Comparison of ENCODE assay signal across 33 cellular contexts in genomic region chr18:61159246-61159645, GRCh38.
"Had no signal": no experiment of that assay in that cellular context is flagged by ENCODE, and none has a peak within 500 bp of the region (broad histone marks: within the 10 kb centered on the region; RNA-seq: fewer than 3 reads in every experiment).

No MANE protein-coding gene starts in this region.

- H3K36me3 ChIP-seq: adrenal gland, cardiac muscle cell had no signal

- H3K27ac ChIP-seq: adrenal gland, cardiac muscle cell, VCaP had no signal

- H3K4me1 ChIP-seq: adrenal gland had no signal

- H3K27me3 ChIP-seq: adrenal gland, cardiac muscle cell had no signal

- H3K4me3 ChIP-seq: adrenal gland, cardiac muscle cell had no signal

- H3K9me3 ChIP-seq: adrenal gland had no signal

- H3K27ac Mint-ChIP-seq: activated CD4-positive, alpha-beta memory T cell treated with anti-CD3 and anti-CD28 coated beads, Interleukin-2, amount 10 ng/mL, durations not matched to agents 7 days and 5 days; activated CD4-positive, alpha-beta T cell treated with anti-CD3 and anti-CD28 coated beads for 36 hours; activated CD4-positive, alpha-beta T cell treated with anti-CD3 and anti-CD28 coated beads, Interleukin-2, amount 10 ng/mL, durations not matched to agents 7 days and 5 days; activated CD8-positive, alpha-beta memory T cell treated with anti-CD3 and anti-CD28 coated beads, Interleukin-2, amount 10 ng/mL, durations not matched to agents 7 days and 5 days; activated CD8-positive, alpha-beta T cell treated with anti-CD3 and anti-CD28 coated beads, Interleukin-2, amount 10 ng/mL, durations not matched to agents 7 days and 5 days; activated naive CD4-positive, alpha-beta T cell treated with anti-CD3 and anti-CD28 coated beads, Interleukin-2, amount 10 ng/mL, durations not matched to agents 7 days and 5 days; activated naive CD4-positive, alpha-beta T cell treated with anti-CD3 and anti-CD28 coated beads, Interleukin-2, amount 50 U/mL, for 24 hours; activated naive CD8-positive, alpha-beta T cell treated with anti-CD3 and anti-CD28 coated beads for 36 hours; activated T-cell treated with anti-CD3 and anti-CD28 coated beads, Interleukin-2, amount 50 U/mL, for 24 hours; activated T-helper 2 cell treated with anti-CD3 and anti-CD28 coated beads, Interferon-gamma antibody, Interleukin-2, Interleukin-4, amounts not matched to agents 10 μg/mL and 5 μg/mL and 100 μg/mL, durations not matched to agents 14 hours and 24 hours and 36 hours; brain; T-helper 1 cell treated with Interleukin-12 subunit alpha and Interleukin-12 subunit beta and Interleukin-4 antibody, amounts not matched to agents 30 μg/mL and 1 μg/mL, for 36 hours; T-helper 2 cell treated with Interferon-gamma antibody and Interleukin-4, amounts not matched to agents 5 μg/mL and 100 μg/mL, for 36 hours; WTC11 had no signal

- H3K9me3 Mint-ChIP-seq: activated naive CD4-positive, alpha-beta T cell treated with anti-CD3 and anti-CD28 coated beads, Interleukin-2, amount 10 ng/mL, durations not matched to agents 7 days and 5 days; activated naive CD4-positive, alpha-beta T cell treated with anti-CD3 and anti-CD28 coated beads, Interleukin-2, amount 50 U/mL, for 24 hours; activated naive CD8-positive, alpha-beta T cell treated with anti-CD3 and anti-CD28 coated beads for 36 hours; brain; T-helper 2 cell treated with Interferon-gamma antibody and Interleukin-4, amounts not matched to agents 5 μg/mL and 100 μg/mL, for 36 hours; WTC11 had no signal

- H3K36me3 Mint-ChIP-seq: activated CD8-positive, alpha-beta memory T cell treated with anti-CD3 and anti-CD28 coated beads, Interleukin-2, amount 10 ng/mL, durations not matched to agents 7 days and 5 days; activated naive CD4-positive, alpha-beta T cell treated with anti-CD3 and anti-CD28 coated beads, Interleukin-2, amount 10 ng/mL, durations not matched to agents 7 days and 5 days; activated naive CD4-positive, alpha-beta T cell treated with anti-CD3 and anti-CD28 coated beads, Interleukin-2, amount 50 U/mL, for 24 hours; activated naive CD8-positive, alpha-beta T cell treated with anti-CD3 and anti-CD28 coated beads for 36 hours; brain; WTC11 had no signal

- ATAC-seq: activated CD4-positive, alpha-beta T cell treated with anti-CD3 and anti-CD28 coated beads for 36 hours; activated CD4-positive, CD25-positive, alpha-beta regulatory T cell treated with anti-CD3 and anti-CD28 coated beads, Interleukin-2, amount 50 U/mL, for 24 hours; activated CD8-positive, alpha-beta memory T cell treated with anti-CD3 and anti-CD28 coated beads, Interleukin-2, amount 10 ng/mL, durations not matched to agents 7 days and 5 days; activated CD8-positive, alpha-beta T cell treated with anti-CD3 and anti-CD28 coated beads, Interleukin-2, amount 10 ng/mL, durations not matched to agents 7 days and 5 days; WTC11 had no signal

- DNase-seq: activated CD4-positive, alpha-beta memory T cell treated with anti-CD3 and anti-CD28 coated beads, Interleukin-2, amount 10 ng/mL, durations not matched to agents 7 days and 5 days; activated CD4-positive, alpha-beta T cell treated with anti-CD3 and anti-CD28 coated beads for 1 hour; activated CD4-positive, alpha-beta T cell treated with anti-CD3 and anti-CD28 coated beads for 36 hours; activated CD4-positive, alpha-beta T cell treated with anti-CD3 and anti-CD28 coated beads for 48 hours; activated CD4-positive, alpha-beta T cell treated with anti-CD3 and anti-CD28 coated beads, Interleukin-2, amount 10 ng/mL, durations not matched to agents 7 days and 5 days; activated CD4-positive, alpha-beta T cell treated with anti-CD3 and anti-CD28 coated beads, Interleukin-2, amount 50 U/mL, for 48 hours; activated CD4-positive, CD25-positive, alpha-beta regulatory T cell; activated CD8-positive, alpha-beta memory T cell treated with anti-CD3 and anti-CD28 coated beads for 24 hours; activated CD8-positive, alpha-beta memory T cell treated with anti-CD3 and anti-CD28 coated beads, Interleukin-2, amount 10 ng/mL, durations not matched to agents 7 days and 5 days; activated CD8-positive, alpha-beta memory T cell treated with anti-CD3 and anti-CD28 coated beads, Interleukin-2, amount 50 U/mL, for 48 hours; activated CD8-positive, alpha-beta T cell treated with anti-CD3 and anti-CD28 coated beads, Interleukin-2, amount 10 ng/mL, durations not matched to agents 7 days and 5 days; activated effector memory CD4-positive, alpha-beta T cell treated with Interleukin-2 at 50 U/mL for 16 hours; activated gamma-delta T cell; activated naive CD4-positive, alpha-beta T cell treated with anti-CD3 and anti-CD28 coated beads, Interleukin-2, amount 10 ng/mL, durations not matched to agents 7 days and 5 days; activated naive CD4-positive, alpha-beta T cell treated with Interleukin-2 at 50 U/mL for 16 hours; activated naive CD8-positive, alpha-beta T cell treated with anti-CD3 and anti-CD28 coated beads for 36 hours; activated T-cell treated with anti-CD3 and anti-CD28 coated beads, Interleukin-2, amount 50 U/mL, for 24 hours; activated T-cell treated with anti-CD3 and anti-CD28 coated beads, Interleukin-2, amount 50 U/mL, for 48 hours; adrenal gland; amniotic stem cell; aorta; cerebellar nuclear complex; T-helper 1 cell; T-helper 9 cell had no signal
